ENCODE assay signal across 1 cellular context in the genomic region with DNA sequence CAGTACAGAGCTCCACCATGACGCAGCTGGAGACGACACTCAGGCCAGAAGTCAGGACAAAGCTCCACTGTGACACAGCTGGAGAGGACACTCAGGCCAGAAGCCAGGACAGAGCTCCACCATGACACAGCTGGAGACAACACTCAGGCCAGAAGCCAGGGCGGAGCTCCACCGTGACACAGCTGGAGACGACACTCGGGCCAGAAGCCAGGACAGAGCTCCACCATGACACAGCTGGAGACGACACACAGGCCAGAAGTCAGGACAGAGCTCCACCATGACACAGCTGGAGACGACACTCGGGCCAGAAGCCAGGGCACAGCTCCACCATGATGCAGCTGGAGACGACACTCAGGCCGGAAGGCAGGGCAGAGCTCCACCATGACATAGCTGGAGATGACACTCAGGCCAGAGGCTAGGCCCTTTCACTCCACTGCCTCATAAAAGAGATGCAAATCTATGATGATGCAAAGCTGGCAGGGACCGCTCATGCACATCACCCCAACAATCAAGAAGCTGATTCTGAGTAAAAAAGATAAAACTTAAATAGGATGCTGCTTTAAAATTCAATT.
TF ChIP-seq lines count a peak whose summit lies in the region.

No MANE protein-coding gene starts in this region.

TF ChIP-seq in K562, 482 proteins besides CTCF, POLR2A, EP300 and RAD21 (continued from another document):
- TF ChIP-seq, protein P1, sequence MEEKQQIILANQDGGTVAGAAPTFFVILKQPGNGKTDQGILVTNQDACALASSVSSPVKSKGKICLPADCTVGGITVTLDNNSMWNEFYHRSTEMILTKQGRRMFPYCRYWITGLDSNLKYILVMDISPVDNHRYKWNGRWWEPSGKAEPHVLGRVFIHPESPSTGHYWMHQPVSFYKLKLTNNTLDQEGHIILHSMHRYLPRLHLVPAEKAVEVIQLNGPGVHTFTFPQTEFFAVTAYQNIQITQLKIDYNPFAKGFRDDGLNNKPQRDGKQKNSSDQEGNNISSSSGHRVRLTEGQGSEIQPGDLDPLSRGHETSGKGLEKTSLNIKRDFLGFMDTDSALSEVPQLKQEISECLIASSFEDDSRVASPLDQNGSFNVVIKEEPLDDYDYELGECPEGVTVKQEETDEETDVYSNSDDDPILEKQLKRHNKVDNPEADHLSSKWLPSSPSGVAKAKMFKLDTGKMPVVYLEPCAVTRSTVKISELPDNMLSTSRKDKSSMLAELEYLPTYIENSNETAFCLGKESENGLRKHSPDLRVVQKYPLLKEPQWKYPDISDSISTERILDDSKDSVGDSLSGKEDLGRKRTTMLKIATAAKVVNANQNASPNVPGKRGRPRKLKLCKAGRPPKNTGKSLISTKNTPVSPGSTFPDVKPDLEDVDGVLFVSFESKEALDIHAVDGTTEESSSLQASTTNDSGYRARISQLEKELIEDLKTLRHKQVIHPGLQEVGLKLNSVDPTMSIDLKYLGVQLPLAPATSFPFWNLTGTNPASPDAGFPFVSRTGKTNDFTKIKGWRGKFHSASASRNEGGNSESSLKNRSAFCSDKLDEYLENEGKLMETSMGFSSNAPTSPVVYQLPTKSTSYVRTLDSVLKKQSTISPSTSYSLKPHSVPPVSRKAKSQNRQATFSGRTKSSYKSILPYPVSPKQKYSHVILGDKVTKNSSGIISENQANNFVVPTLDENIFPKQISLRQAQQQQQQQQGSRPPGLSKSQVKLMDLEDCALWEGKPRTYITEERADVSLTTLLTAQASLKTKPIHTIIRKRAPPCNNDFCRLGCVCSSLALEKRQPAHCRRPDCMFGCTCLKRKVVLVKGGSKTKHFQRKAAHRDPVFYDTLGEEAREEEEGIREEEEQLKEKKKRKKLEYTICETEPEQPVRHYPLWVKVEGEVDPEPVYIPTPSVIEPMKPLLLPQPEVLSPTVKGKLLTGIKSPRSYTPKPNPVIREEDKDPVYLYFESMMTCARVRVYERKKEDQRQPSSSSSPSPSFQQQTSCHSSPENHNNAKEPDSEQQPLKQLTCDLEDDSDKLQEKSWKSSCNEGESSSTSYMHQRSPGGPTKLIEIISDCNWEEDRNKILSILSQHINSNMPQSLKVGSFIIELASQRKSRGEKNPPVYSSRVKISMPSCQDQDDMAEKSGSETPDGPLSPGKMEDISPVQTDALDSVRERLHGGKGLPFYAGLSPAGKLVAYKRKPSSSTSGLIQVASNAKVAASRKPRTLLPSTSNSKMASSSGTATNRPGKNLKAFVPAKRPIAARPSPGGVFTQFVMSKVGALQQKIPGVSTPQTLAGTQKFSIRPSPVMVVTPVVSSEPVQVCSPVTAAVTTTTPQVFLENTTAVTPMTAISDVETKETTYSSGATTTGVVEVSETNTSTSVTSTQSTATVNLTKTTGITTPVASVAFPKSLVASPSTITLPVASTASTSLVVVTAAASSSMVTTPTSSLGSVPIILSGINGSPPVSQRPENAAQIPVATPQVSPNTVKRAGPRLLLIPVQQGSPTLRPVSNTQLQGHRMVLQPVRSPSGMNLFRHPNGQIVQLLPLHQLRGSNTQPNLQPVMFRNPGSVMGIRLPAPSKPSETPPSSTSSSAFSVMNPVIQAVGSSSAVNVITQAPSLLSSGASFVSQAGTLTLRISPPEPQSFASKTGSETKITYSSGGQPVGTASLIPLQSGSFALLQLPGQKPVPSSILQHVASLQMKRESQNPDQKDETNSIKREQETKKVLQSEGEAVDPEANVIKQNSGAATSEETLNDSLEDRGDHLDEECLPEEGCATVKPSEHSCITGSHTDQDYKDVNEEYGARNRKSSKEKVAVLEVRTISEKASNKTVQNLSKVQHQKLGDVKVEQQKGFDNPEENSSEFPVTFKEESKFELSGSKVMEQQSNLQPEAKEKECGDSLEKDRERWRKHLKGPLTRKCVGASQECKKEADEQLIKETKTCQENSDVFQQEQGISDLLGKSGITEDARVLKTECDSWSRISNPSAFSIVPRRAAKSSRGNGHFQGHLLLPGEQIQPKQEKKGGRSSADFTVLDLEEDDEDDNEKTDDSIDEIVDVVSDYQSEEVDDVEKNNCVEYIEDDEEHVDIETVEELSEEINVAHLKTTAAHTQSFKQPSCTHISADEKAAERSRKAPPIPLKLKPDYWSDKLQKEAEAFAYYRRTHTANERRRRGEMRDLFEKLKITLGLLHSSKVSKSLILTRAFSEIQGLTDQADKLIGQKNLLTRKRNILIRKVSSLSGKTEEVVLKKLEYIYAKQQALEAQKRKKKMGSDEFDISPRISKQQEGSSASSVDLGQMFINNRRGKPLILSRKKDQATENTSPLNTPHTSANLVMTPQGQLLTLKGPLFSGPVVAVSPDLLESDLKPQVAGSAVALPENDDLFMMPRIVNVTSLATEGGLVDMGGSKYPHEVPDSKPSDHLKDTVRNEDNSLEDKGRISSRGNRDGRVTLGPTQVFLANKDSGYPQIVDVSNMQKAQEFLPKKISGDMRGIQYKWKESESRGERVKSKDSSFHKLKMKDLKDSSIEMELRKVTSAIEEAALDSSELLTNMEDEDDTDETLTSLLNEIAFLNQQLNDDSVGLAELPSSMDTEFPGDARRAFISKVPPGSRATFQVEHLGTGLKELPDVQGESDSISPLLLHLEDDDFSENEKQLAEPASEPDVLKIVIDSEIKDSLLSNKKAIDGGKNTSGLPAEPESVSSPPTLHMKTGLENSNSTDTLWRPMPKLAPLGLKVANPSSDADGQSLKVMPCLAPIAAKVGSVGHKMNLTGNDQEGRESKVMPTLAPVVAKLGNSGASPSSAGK (IDR thresholded peaks at IDR 0.05): 0 out of 2 replicates have a peak, but pooled peaks have one; percentile 22
- TF ChIP-seq ZNF561 (CRISPR knock-in tag; conservative IDR thresholded peaks at IDR 0.05): no peak
- TF ChIP-seq, protein P2, sequence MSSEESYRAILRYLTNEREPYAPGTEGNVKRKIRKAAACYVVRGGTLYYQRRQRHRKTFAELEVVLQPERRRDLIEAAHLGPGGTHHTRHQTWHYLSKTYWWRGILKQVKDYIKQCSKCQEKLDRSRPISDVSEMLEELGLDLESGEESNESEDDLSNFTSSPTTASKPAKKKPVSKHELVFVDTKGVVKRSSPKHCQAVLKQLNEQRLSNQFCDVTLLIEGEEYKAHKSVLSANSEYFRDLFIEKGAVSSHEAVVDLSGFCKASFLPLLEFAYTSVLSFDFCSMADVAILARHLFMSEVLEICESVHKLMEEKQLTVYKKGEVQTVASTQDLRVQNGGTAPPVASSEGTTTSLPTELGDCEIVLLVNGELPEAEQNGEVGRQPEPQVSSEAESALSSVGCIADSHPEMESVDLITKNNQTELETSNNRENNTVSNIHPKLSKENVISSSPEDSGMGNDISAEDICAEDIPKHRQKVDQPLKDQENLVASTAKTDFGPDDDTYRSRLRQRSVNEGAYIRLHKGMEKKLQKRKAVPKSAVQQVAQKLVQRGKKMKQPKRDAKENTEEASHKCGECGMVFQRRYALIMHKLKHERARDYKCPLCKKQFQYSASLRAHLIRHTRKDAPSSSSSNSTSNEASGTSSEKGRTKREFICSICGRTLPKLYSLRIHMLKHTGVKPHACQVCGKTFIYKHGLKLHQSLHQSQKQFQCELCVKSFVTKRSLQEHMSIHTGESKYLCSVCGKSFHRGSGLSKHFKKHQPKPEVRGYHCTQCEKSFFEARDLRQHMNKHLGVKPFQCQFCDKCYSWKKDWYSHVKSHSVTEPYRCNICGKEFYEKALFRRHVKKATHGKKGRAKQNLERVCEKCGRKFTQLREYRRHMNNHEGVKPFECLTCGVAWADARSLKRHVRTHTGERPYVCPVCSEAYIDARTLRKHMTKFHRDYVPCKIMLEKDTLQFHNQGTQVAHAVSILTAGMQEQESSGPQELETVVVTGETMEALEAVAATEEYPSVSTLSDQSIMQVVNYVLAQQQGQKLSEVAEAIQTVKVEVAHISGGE (CRISPR knock-in tag; IDR thresholded peaks at IDR 0.05): peak in 1 of 3 experiments; percentile 26; a peak in 1 of 6 replicates
- TF ChIP-seq YY1 (IDR thresholded peaks at IDR 0.05; ENCODE audit: borderline replicate concordance in 1 of 3, control insufficient read depth in 1 of 3, extremely low read depth in 1 of 3, insufficient read depth in 3 of 3, insufficient read length in 1 of 3, insufficient replicate concordance in 2 of 3, low read depth in 1 of 3, low read length in 2 of 3): peak in 1 of 3 experiments; percentile 51
- peak; percentile 98 for TF ChIP-seq BACH1 (tag; IDR thresholded peaks at IDR 0.05)
- TF ChIP-seq NR3C1 (CRISPR knock-in tag; IDR thresholded peaks at IDR 0.05): no peak
TF ChIP-seq in K562: peak in this region for 55.
